In the genomic region with DNA sequence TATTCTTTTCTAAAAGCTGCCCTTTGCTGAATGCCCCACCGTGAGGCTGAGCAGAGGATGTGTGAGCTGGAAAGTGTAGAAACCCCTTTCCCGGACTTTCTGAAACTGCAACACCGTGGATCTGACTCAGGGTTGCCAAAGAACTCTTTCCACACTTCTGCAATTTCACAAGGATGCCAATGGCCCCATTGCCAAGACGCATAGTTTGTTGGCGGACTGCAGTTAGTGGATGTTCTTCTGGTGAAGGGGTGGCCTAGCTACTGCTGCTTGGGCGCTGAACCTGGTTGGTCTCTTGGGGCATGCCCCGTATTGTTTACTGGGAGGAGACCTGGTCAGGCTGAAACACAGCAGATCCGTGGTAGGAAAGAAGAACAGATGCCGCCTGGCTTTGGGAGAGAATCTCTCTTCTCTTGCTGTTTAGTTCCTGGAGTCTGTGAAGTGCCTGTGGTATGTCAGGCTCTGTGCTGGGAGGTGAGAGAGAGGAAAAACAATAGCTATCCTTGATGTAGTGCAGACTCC, we compare ENCODE assay signal across 10 cellular contexts. TPM values are rescaled to one million over a fixed set of nuclear protein-coding genes. Genes with fewer than 3 reads are reported as not detected.
A peak's percentile ranks its signal among the peaks of the same experiment; 100 is the strongest.
DNase-seq lines count a peak whose midpoint lies in the region; ATAC-seq and TF ChIP-seq lines count a peak whose summit lies in the region.
"Had no signal": no experiment of that assay in that cellular context is flagged by ENCODE, and none has a peak within 500 bp of the region (broad histone marks: within the 10 kb centered on the region; RNA-seq: fewer than 3 reads in every experiment).

No MANE protein-coding gene starts in this region.

- no peaks in the 10 kb centered on the region for H3K27me3 Mint-ChIP-seq in activated naive CD4-positive, alpha-beta T cell treated with anti-CD3 and anti-CD28 coated beads, Interleukin-2, amount 10 ng/mL, durations not matched to agents 7 days and 5 days

- TF ChIP-seq CTCF in breast epithelium (IDR thresholded peaks at IDR 0.05), result no peak
- no peak for TF ChIP-seq CTCF in upper lobe of right lung (IDR thresholded peaks at IDR 0.05)
- TF ChIP-seq CTCF in colonic mucosa (IDR thresholded peaks at IDR 0.05), result no peak

- peaks cover 68% of the 10 kb centered on the region for H3K4me1 Mint-ChIP-seq in activated naive CD4-positive, alpha-beta T cell treated with anti-CD3 and anti-CD28 coated beads, Interleukin-2, amount 10 ng/mL, durations not matched to agents 7 days and 5 days

- intact Hi-C loops in breast epithelium (cut with DNase I; ENCODE audit: low total_unique reads) (no loop called here), upper lobe of right lung (cut with DNase I) (no loop called here), colonic mucosa (cut with DNase I) (no loop called here)

- peak overlapping the region; percentile 81 for H3K27ac Mint-ChIP-seq in activated naive CD4-positive, alpha-beta T cell treated with anti-CD3 and anti-CD28 coated beads, Interleukin-2, amount 50 U/mL, for 72 hours
- H3K27ac Mint-ChIP-seq in activated naive CD4-positive, alpha-beta T cell treated with anti-CD3 and anti-CD28 coated beads, Interleukin-2, amount 10 ng/mL, durations not matched to agents 7 days and 5 days, result no peak overlapping the region

- peak overlapping the region; percentile 31 to 78 for H3K27ac ChIP-seq in breast epithelium
- peak overlapping the region; percentile 89 for H3K27ac ChIP-seq in muscle layer of colon (ENCODE audit: low read depth, low read length)
- peak overlapping the region; percentile 65 for H3K27ac ChIP-seq in upper lobe of right lung
- H3K27ac ChIP-seq in colonic mucosa, result no peak overlapping the region
- H3K27ac ChIP-seq: foreskin keratinocyte had no signal

- H3K9me3 ChIP-seq in breast epithelium, result no peaks in the 10 kb centered on the region
- H3K9me3 ChIP-seq in muscle layer of colon (ENCODE audit: low read length), result no peaks in the 10 kb centered on the region
- H3K9me3 ChIP-seq in upper lobe of right lung, result no peaks in the 10 kb centered on the region
- no peaks in the 10 kb centered on the region for H3K9me3 ChIP-seq in colonic mucosa

- H3K27me3 ChIP-seq in breast epithelium (no peaks in the 10 kb centered on the region), muscle layer of colon (ENCODE audit: control insufficient read depth in 1 of 2, insufficient read depth in 2 of 2, low read length in 2 of 2) (no peaks in the 10 kb centered on the region), upper lobe of right lung (no peaks in the 10 kb centered on the region), colonic mucosa (no peaks in the 10 kb centered on the region)
- H3K27me3 ChIP-seq: foreskin keratinocyte had no signal

- no peak for ATAC-seq in activated naive CD4-positive, alpha-beta T cell treated with anti-CD3 and anti-CD28 coated beads, Interleukin-2, amount 50 U/mL, for 72 hours
- ATAC-seq in upper lobe of right lung (peak; percentile 68), HG02884 (IDR thresholded peaks at IDR 0.05; ENCODE audit: unreplicated experiment) (no peak), HG03378 (IDR thresholded peaks at IDR 0.05; ENCODE audit: unreplicated experiment) (no peak)

- H3K36me3 ChIP-seq in breast epithelium (no peaks in the 10 kb centered on the region), muscle layer of colon (ENCODE audit: insufficient read depth, low read length) (peaks cover 3% of the 10 kb centered on the region), upper lobe of right lung (peaks cover 18% of the 10 kb centered on the region), colonic mucosa (no peaks in the 10 kb centered on the region)

- no peak overlapping the region for H3K4me3 ChIP-seq in breast epithelium
- H3K4me3 ChIP-seq in muscle layer of colon (ENCODE audit: low read depth in 1 of 2, low read length in 2 of 2), result no peak overlapping the region
- no peak overlapping the region for H3K4me3 ChIP-seq in upper lobe of right lung
- no peak overlapping the region for H3K4me3 ChIP-seq in colonic mucosa

- TF ChIP-seq POLR2A in breast epithelium (IDR thresholded peaks at IDR 0.05), result no peak

- H3K4me1 ChIP-seq in breast epithelium (peaks cover 12 to 14% of the 10 kb centered on the region in 2 donors), muscle layer of colon (ENCODE audit: insufficient read depth, low read length) (peaks cover 76% of the 10 kb centered on the region), upper lobe of right lung (peaks cover 34% of the 10 kb centered on the region), colonic mucosa (no peaks in the 10 kb centered on the region)

- H3K9ac ChIP-seq in muscle layer of colon (ENCODE audit: low read length) (no peak overlapping the region), colonic mucosa (ENCODE audit: low read depth in 2 of 2, low read length in 2 of 2) (no peak overlapping the region)

- peaks cover 26 to 49% of the 10 kb centered on the region in 2 donors for H3K36me3 Mint-ChIP-seq in activated naive CD4-positive, alpha-beta T cell treated with anti-CD3 and anti-CD28 coated beads, Interleukin-2, amount 50 U/mL, for 72 hours
- H3K36me3 Mint-ChIP-seq in activated naive CD4-positive, alpha-beta T cell treated with anti-CD3 and anti-CD28 coated beads, Interleukin-2, amount 10 ng/mL, durations not matched to agents 7 days and 5 days, result peaks cover 45% of the 10 kb centered on the region

- H3K4me3 Mint-ChIP-seq in activated naive CD4-positive, alpha-beta T cell treated with anti-CD3 and anti-CD28 coated beads, Interleukin-2, amount 10 ng/mL, durations not matched to agents 7 days and 5 days, result no peak overlapping the region

- CTCF ChIA-PET in activated naive CD4-positive, alpha-beta T cell treated with anti-CD3 and anti-CD28 coated beads, Interleukin-2, amount 10 ng/mL, durations not matched to agents 7 days and 5 days (lab: Charles Lee), result interaction anchor here (1.0 to 2.1 kb wide), 3 partner anchors 20 to 319 kb away, joined by 4 to 7 read pairs (median 4); no protein-coding TSS in a partner anchor

- no peak for DNase-seq in activated naive CD4-positive, alpha-beta T cell treated with anti-CD3 and anti-CD28 coated beads, Interleukin-2, amount 50 U/mL, for 72 hours (ENCODE audit: low spot score in 2 of 2)
- no peak for DNase-seq in activated naive CD4-positive, alpha-beta T cell treated with anti-CD3 and anti-CD28 coated beads, Interleukin-2, amount 10 ng/mL, durations not matched to agents 7 days and 5 days
- DNase-seq in breast epithelium (ENCODE audit: low spot score in 2 of 2), result no peak
- DNase-seq in upper lobe of right lung, result no peak
- no peak for DNase-seq in colonic mucosa
- DNase-seq: foreskin keratinocyte, KG1 had no signal

- no peaks in the 10 kb centered on the region for H3K9me3 Mint-ChIP-seq in activated naive CD4-positive, alpha-beta T cell treated with anti-CD3 and anti-CD28 coated beads, Interleukin-2, amount 50 U/mL, for 72 hours
- H3K9me3 Mint-ChIP-seq in activated naive CD4-positive, alpha-beta T cell treated with anti-CD3 and anti-CD28 coated beads, Interleukin-2, amount 10 ng/mL, durations not matched to agents 7 days and 5 days, result no peaks in the 10 kb centered on the region

RNA-seq across cellular contexts. Expression of a gene that starts 26.7 kb away (rescaled TPM):
- 100 to 1,000 TPM; 270 to 324 TPM for total RNA-seq in activated naive CD4-positive, alpha-beta T cell treated with anti-CD3 and anti-CD28 coated beads, Interleukin-2, amount 50 U/mL, for 72 hours
- 10 to 100 TPM; 12.0 to 40.4 (median 38.0) TPM for total RNA-seq in breast epithelium
- total RNA-seq in upper lobe of right lung, result 144 TPM
- 10 to 100 TPM; 36.2 to 41.6 TPM for total RNA-seq in colonic mucosa
